Comparison of ENCODE assay signal across 22 cellular contexts in genomic region chr19:2808129-2808941, GRCh38. TPM values are rescaled to one million over a fixed set of nuclear protein-coding genes. Genes with fewer than 3 reads are reported as not detected.
DNase-seq lines count a peak whose midpoint lies in the region; ATAC-seq, FAIRE-seq and TF ChIP-seq lines count a peak whose summit lies in the region.
"Had no signal": no experiment of that assay in that cellular context is flagged by ENCODE, and none has a peak within 500 bp of the region (broad histone marks: within the 10 kb centered on the region; RNA-seq: fewer than 3 reads in every experiment).

No MANE protein-coding gene starts in this region.

- H3K9me2 ChIP-seq in SK-N-SH, result no peaks in the 10 kb centered on the region

- H2AK5ac ChIP-seq in IMR-90 (ENCODE audit: low read depth, low read length), result no peak overlapping the region

- H3F3A ChIP-seq in SK-N-SH (replicated peaks; ENCODE audit: insufficient read depth), result no peaks in the 10 kb centered on the region

- H3K4ac ChIP-seq in IMR-90 (ENCODE audit: low read depth, low read length), result no peak overlapping the region

- no peak overlapping the region for H3K56ac ChIP-seq in IMR-90 (ENCODE audit: extremely low read depth, insufficient read depth, low read length)

- BruUV-seq in IMR-90 (replicated peaks; lab: Mats Ljungman, UMichigan) (no TSS peak), HepG2 (replicated peaks; lab: Mats Ljungman, UMichigan) (no TSS peak)

- peak overlapping the region; percentile 72 for H2AK9ac ChIP-seq in IMR-90 (replicated peaks; ENCODE audit: low read depth, low read length, poor library complexity)

- H3K27ac ChIP-seq in SK-N-SH (ENCODE audit: low read depth in 2 of 2, low read length in 1 of 2) (no peak overlapping the region), IMR-90 (ENCODE audit: insufficient read depth, low read length) (no peak overlapping the region), HepG2 (ENCODE audit: extremely low read length, insufficient read depth, low read length) (no peak overlapping the region)
- H3K27ac ChIP-seq: 22Rv1 had no signal

- ATAC-seq in SK-N-SH treated with all-trans-retinoic acid at 6 μM for 48 hours, result no peak
- ATAC-seq in IMR-90 (ENCODE audit: low read depth), result no peak
- ATAC-seq in HepG2, result no peak
- no peak for ATAC-seq in HG03460 (IDR thresholded peaks at IDR 0.05; ENCODE audit: unreplicated experiment)

- no peak overlapping the region for H3K23ac ChIP-seq in IMR-90 (ENCODE audit: low read depth, low read length)

- H3K9me3 ChIP-seq in SK-N-SH, result no peaks in the 10 kb centered on the region
- no peaks in the 10 kb centered on the region for H3K9me3 ChIP-seq in IMR-90 (ENCODE audit: control insufficient read depth, insufficient read depth, low read length)
- H3K9me3 ChIP-seq in HepG2 (ENCODE audit: low read length), result no peaks in the 10 kb centered on the region

- POLR2A ChIA-PET in SK-N-SH (lab: Yijun Ruan, JAX), result no interaction called here
- POLR2A ChIA-PET in IMR-90 (lab: Charles Lee; ENCODE audit: unreplicated experiment), result no interaction called here
- POLR2A ChIA-PET in HepG2 (lab: Yijun Ruan, JAX), result no interaction called here

- H4K20me1 ChIP-seq in SK-N-SH (ENCODE audit: insufficient read depth) (no peaks in the 10 kb centered on the region), IMR-90 (ENCODE audit: insufficient read depth, low read length) (no peaks in the 10 kb centered on the region; the same call in 1 of the 2 replicates), HepG2 (ENCODE audit: insufficient read depth, low read length) (no peaks in the 10 kb centered on the region)

- H3K36me3 ChIP-seq in SK-N-SH (replicated peaks in 1 of 2; ENCODE audit: control insufficient read depth in 1 of 2, insufficient read depth in 2 of 2, low read length in 1 of 2), result peaks cover 3 to 79% of the 10 kb centered on the region in 2 experiments
- H3K36me3 ChIP-seq in IMR-90 (ENCODE audit: control insufficient read depth, insufficient read depth, low read length), result peaks cover 48% of the 10 kb centered on the region
- peaks cover 16 to 53% of the 10 kb centered on the region in 2 experiments; a peak in 4 of 5 replicates for H3K36me3 ChIP-seq in HepG2 (replicated peaks in 1 of 2; ENCODE audit: control insufficient read depth in 1 of 2, insufficient read depth in 2 of 2, low read length in 2 of 2)

- DNase-seq in SK-N-SH (peak; percentile 9), D721Med (ENCODE audit: insufficient read length, low spot score) (peak; percentile 2), IMR-90 (no peak), HepG2 (ENCODE audit: low spot score) (no peak), AG08395 (ENCODE audit: low spot score) (no peak), COLO829 (ENCODE audit: low spot score) (no peak)
- DNase-seq: AML-193; C1 segment of cervical spinal cord; CD4-positive, alpha-beta T cell; DMS153; DMS79 treated with DMSO at 0.1 percent for 48 hours; EL; HCEC 1CT; HFFc6; KBM-7 had no signal

- H2AFZ ChIP-seq in SK-N-SH (ENCODE audit: low read depth), result no peak overlapping the region
- no peak overlapping the region for H2AFZ ChIP-seq in IMR-90 (replicated peaks; ENCODE audit: low read length, poor library complexity)
- H2AFZ ChIP-seq in HepG2 (ENCODE audit: low read length), result no peak overlapping the region

- dilution Hi-C loops in IMR-90 (cut with HindIII; ENCODE audit: low sequenced_read_pairs, unreplicated experiment), result no loop called here

- H3K4me2 ChIP-seq in SK-N-SH (no peak overlapping the region), IMR-90 (ENCODE audit: low read depth, low read length) (no peak overlapping the region), HepG2 (ENCODE audit: low read depth, low read length) (no peak overlapping the region)

- no peak overlapping the region for H3K4me3 ChIP-seq in SK-N-SH (ENCODE audit: low read depth in 2 of 2, low read length in 1 of 2)
- H3K4me3 ChIP-seq in IMR-90 (ENCODE audit: insufficient read depth, low read depth, low read length), result no peak overlapping the region
- no peak overlapping the region for H3K4me3 ChIP-seq in HepG2 (replicated peaks in 1 of 3; ENCODE audit: insufficient read depth in 1 of 3, low read depth in 2 of 3, low read length in 3 of 3)

- no peak overlapping the region for H3K9ac ChIP-seq in SK-N-SH
- no peak overlapping the region for H3K9ac ChIP-seq in IMR-90 (ENCODE audit: low read depth, low read length)
- H3K9ac ChIP-seq in HepG2 (ENCODE audit: insufficient read depth, low read depth, low read length), result no peak overlapping the region

- no peak overlapping the region for H4K91ac ChIP-seq in IMR-90 (ENCODE audit: insufficient read depth, low read depth, low read length)

- H3K79me2 ChIP-seq in SK-N-SH (ENCODE audit: insufficient read depth), result no peaks in the 10 kb centered on the region
- H3K79me2 ChIP-seq in HepG2 (ENCODE audit: insufficient read depth, low read length), result no peaks in the 10 kb centered on the region

- no peak for TF ChIP-seq CTCF in SK-N-SH (IDR thresholded peaks at IDR 0.05)
- TF ChIP-seq CTCF in D721Med (IDR thresholded peaks at IDR 0.05; ENCODE audit: insufficient read depth, missing control alignments), result no peak
- no peak for TF ChIP-seq CTCF in IMR-90 (conservative IDR thresholded peaks at IDR 0.05; ENCODE audit: low read depth, low read length)
- TF ChIP-seq CTCF in HepG2 (CRISPR knock-in tag; IDR thresholded peaks at IDR 0.05), result no peak

- H3K4me1 ChIP-seq in SK-N-SH (ENCODE audit: control insufficient read depth in 1 of 2, insufficient read depth in 2 of 2, low read depth in 1 of 2, low read length in 1 of 2) (peaks cover 0 to 13% of the 10 kb centered on the region in 2 experiments; a peak in 1 of 4 replicates), IMR-90 (ENCODE audit: control insufficient read depth, insufficient read depth, low read length) (no peaks in the 10 kb centered on the region), HepG2 (ENCODE audit: insufficient read depth, low read length) (peaks cover 18% of the 10 kb centered on the region)

- no peak overlapping the region for H2BK120ac ChIP-seq in IMR-90 (ENCODE audit: low read depth, low read length)

- TF ChIP-seq RAD21 in SK-N-SH (IDR thresholded peaks at IDR 0.05; ENCODE audit: low read length) (no peak), IMR-90 (IDR thresholded peaks at IDR 0.05; ENCODE audit: low read length) (no peak), HepG2 (CRISPR knock-in tag; IDR thresholded peaks at IDR 0.05) (no peak)

- no peak overlapping the region for H2BK20ac ChIP-seq in IMR-90 (ENCODE audit: low read depth, low read length)

- H3K18ac ChIP-seq in IMR-90 (ENCODE audit: low read depth, low read length), result no peak overlapping the region

- no peak for TF ChIP-seq EP300 in SK-N-SH (IDR thresholded peaks at IDR 0.05; ENCODE audit: borderline replicate concordance in 1 of 2, low read depth in 1 of 2, low read length in 1 of 2)
- TF ChIP-seq EP300 in HepG2 (IDR thresholded peaks at IDR 0.05; ENCODE audit: low read depth in 2 of 2, low read length in 2 of 2), result no peak
- no peak for TF ChIP-seq EP300 in HepG2 (CRISPR knock-in tag; IDR thresholded peaks at IDR 0.05; ENCODE audit: borderline replicate concordance)

- H3K79me1 ChIP-seq in IMR-90 (ENCODE audit: low read depth in 1 of 2, low read length in 2 of 2), result no peaks in the 10 kb centered on the region; a peak in 1 of 4 replicates

- whole genome bisulfite sequencing in SK-N-SH (ENCODE audit: low lambda C conversion rate), result 98% methylated on average over 10 of the region's 41 CpGs
- WGBS in IMR-90 (ENCODE audit: extremely low coverage in 2 of 2, insufficient read length in 1 of 2), 2 experiments, result 96% methylated on average over 24 of the region's 41 CpGs; no CpG with 5 or more reads in 1 of the 2 experiments
- 100% methylated on average over 14 of the region's 41 CpGs for WGBS in HepG2 (ENCODE audit: low lambda C conversion rate)

- TF ChIP-seq POLR2A in IMR-90 (IDR thresholded peaks at IDR 0.05; ENCODE audit: low read depth, low read length) (no peak), HepG2 (IDR thresholded peaks at IDR 0.05; ENCODE audit: insufficient read depth in 1 of 2, low read depth in 2 of 2, low read length in 2 of 2) (no peak)

- CTCF ChIA-PET in SK-N-SH (lab: Yijun Ruan, JAX) (no interaction called here), IMR-90 (lab: Yijun Ruan, JAX) (no interaction called here), HepG2 (lab: Yijun Ruan, JAX; ENCODE audit: low intra/inter-chr PET ratio, low total read pairs) (no interaction called here)

- H3K27me3 ChIP-seq in SK-N-SH (ENCODE audit: insufficient read depth) (no peaks in the 10 kb centered on the region), IMR-90 (ENCODE audit: control insufficient read depth, insufficient read depth, low read length) (no peaks in the 10 kb centered on the region), HepG2 (ENCODE audit: control insufficient read depth in 1 of 2, insufficient read depth in 2 of 2, low read length in 2 of 2) (no peaks in the 10 kb centered on the region)

- no peak overlapping the region for H3K14ac ChIP-seq in IMR-90 (replicated peaks; ENCODE audit: low read depth, low read length)

- in situ Hi-C loops in IMR-90 (cut with MboI; ENCODE audit: low sequenced_read_pairs), result no loop called here
- in situ Hi-C loops in HepG2 (cut with HindIII; ENCODE audit: extremely low pct_ligation_motif_present, low pct_unique_long_range_greater_than_20kb), result no loop called here

- H4K8ac ChIP-seq in IMR-90 (ENCODE audit: low read depth in 2 of 2, low read length in 2 of 2), result no peak overlapping the region

- no peaks in the 10 kb centered on the region for H3K9me1 ChIP-seq in IMR-90 (ENCODE audit: insufficient read depth, low read length)

- H2BK5ac ChIP-seq in IMR-90 (ENCODE audit: low read depth, low read length, poor library complexity, severe bottlenecking), result no peak overlapping the region

- no peak overlapping the region for H2BK15ac ChIP-seq in IMR-90 (ENCODE audit: low read depth, low read length)

- FAIRE-seq in D721Med (lab: Jason Lieb, UNC) (no peak), HepG2 (lab: Jason Lieb, UNC) (no peak)
- FAIRE-seq: G401.6, GM19239, H1 had no signal

- intact Hi-C loops in IMR-90 (cut with micrococcal nuclease), result no loop called here
- intact Hi-C loops in HepG2 (cut with micrococcal nuclease; ENCODE audit: unreplicated experiment), result no loop called here

- H4K5ac ChIP-seq in IMR-90 (ENCODE audit: low read depth, low read length), result no peak overlapping the region

RNA-seq across cellular contexts. Expression of gene ZNF554, which starts 11.3 kb away (rescaled TPM):
- polyA plus RNA-seq in SK-N-SH (2012; rRNA removed) (1.7 and 2.1 TPM in 2 replicates), IMR-90 (2012; rRNA removed) (1.2 and 1.5 TPM in 2 replicates), HepG2 (2011; rRNA removed) (2.2 and 2.4 TPM in 2 replicates)
- polyA plus RNA-seq in SK-N-SH (2012; cell fraction: cytosol; rRNA removed), result 1.1 and 1.3 TPM in 2 replicates
- polyA plus RNA-seq in SK-N-SH (2012; cell fraction: nucleus; rRNA removed), result 5.6 and 5.8 TPM in 2 replicates
- total RNA-seq in IMR-90 (2012; rRNA removed) (1.9 and 3.0 TPM in 2 replicates), HepG2 (2016; rRNA removed; fragmentation: Illumina TruSeq; extraction: Trizol) (2.7 and 3.0 TPM in 2 replicates)
- 0.54 and 0.78 TPM in 2 replicates for polyA plus RNA-seq in IMR-90 (2012; cell fraction: cytosol; rRNA removed)
- polyA plus RNA-seq in IMR-90 (2012; cell fraction: nucleus; rRNA removed; ENCODE audit: low replicate concordance), result 2.1 and 5.2 TPM in 2 replicates
- 0.88 and 1.3 TPM in 2 replicates for total RNA-seq in HepG2 (2016; cell fraction: cytosol; rRNA removed; fragmentation: Illumina TruSeq; extraction: Trizol; ENCODE audit: low read depth)
- total RNA-seq in HepG2 (2016; cell fraction: insoluble cytoplasmic fraction; rRNA removed; fragmentation: Illumina TruSeq; extraction: Trizol), result 2.8 and 2.9 TPM in 2 replicates
- total RNA-seq in HepG2 (2016; cell fraction: membrane; rRNA removed; fragmentation: Illumina TruSeq; extraction: Trizol), result 2.2 and 2.7 TPM in 2 replicates
- total RNA-seq in HepG2 (2016; cell fraction: nucleus; rRNA removed; fragmentation: Illumina TruSeq; extraction: Trizol), result 2.4 and 2.6 TPM in 2 replicates
- polyA plus RNA-seq in HepG2 (2011; cell fraction: cytosol; rRNA removed), result 1.0 and 1.8 TPM in 2 replicates
- 2.7 and 4.3 TPM in 2 replicates for polyA plus RNA-seq in HepG2 (2011; cell fraction: nucleus; rRNA removed)
- 2.4 and 2.5 TPM in 2 replicates for polyA plus RNA-seq in HepG2 (2012)
- 0.44 and 0.53 TPM in 2 replicates for polyA plus RNA-seq in HepG2 (2016; cell fraction: cytosol; fragmentation: Illumina TruSeq; extraction: Trizol; ENCODE audit: low read depth)
- polyA plus RNA-seq in HepG2 (2016; cell fraction: insoluble cytoplasmic fraction; fragmentation: Illumina TruSeq; extraction: Trizol; ENCODE audit: low read depth), result 1.6 and 1.8 TPM in 2 replicates
- polyA plus RNA-seq in HepG2 (2016; cell fraction: membrane; fragmentation: Illumina TruSeq; extraction: Trizol; ENCODE audit: low read depth), result 1.1 and 1.3 TPM in 2 replicates
- 4.4 and 5.6 TPM in 2 replicates for polyA plus RNA-seq in HepG2 (2016; cell fraction: nucleus; fragmentation: Illumina TruSeq; extraction: Trizol; ENCODE audit: insufficient read depth, low read depth)
- 1.1 and 2.6 TPM in 2 replicates for polyA minus RNA-seq in HepG2 (2011; rRNA and poly(A)+ RNA removed; ENCODE audit: low replicate concordance)
- 1.5 and 1.6 TPM in 2 replicates for polyA minus RNA-seq in HepG2 (2011; cell fraction: cytosol; rRNA and poly(A)+ RNA removed)
- 1.8 and 2.6 TPM in 2 replicates for polyA minus RNA-seq in HepG2 (2011; cell fraction: nucleus; rRNA and poly(A)+ RNA removed)

RNA-seq across cellular contexts. Expression of gene THOP1, which starts 23.0 kb away (rescaled TPM):
- polyA plus RNA-seq in SK-N-SH (2012; rRNA removed) (124 and 138 TPM in 2 replicates), IMR-90 (2012; rRNA removed) (91.9 and 110 TPM in 2 replicates), HepG2 (2011; rRNA removed) (74.4 and 81.4 TPM in 2 replicates)
- 57.3 and 90.2 TPM in 2 replicates for polyA plus RNA-seq in SK-N-SH (2012; cell fraction: cytosol; rRNA removed)
- 210 and 269 TPM in 2 replicates for polyA plus RNA-seq in SK-N-SH (2012; cell fraction: nucleus; rRNA removed)
- total RNA-seq in IMR-90 (2012; rRNA removed) (57.5 and 62.8 TPM in 2 replicates), HepG2 (2016; rRNA removed; fragmentation: Illumina TruSeq; extraction: Trizol) (98.1 and 116 TPM in 2 replicates)
- polyA plus RNA-seq in IMR-90 (2012; cell fraction: cytosol; rRNA removed), result 95.4 and 118 TPM in 2 replicates
- polyA plus RNA-seq in IMR-90 (2012; cell fraction: nucleus; rRNA removed; ENCODE audit: low replicate concordance), result 119 and 345 TPM in 2 replicates
- total RNA-seq in HepG2 (2016; cell fraction: cytosol; rRNA removed; fragmentation: Illumina TruSeq; extraction: Trizol; ENCODE audit: low read depth), result 12.3 and 13.1 TPM in 2 replicates
- 83.9 and 120 TPM in 2 replicates for total RNA-seq in HepG2 (2016; cell fraction: insoluble cytoplasmic fraction; rRNA removed; fragmentation: Illumina TruSeq; extraction: Trizol)
- 35.7 and 37.5 TPM in 2 replicates for total RNA-seq in HepG2 (2016; cell fraction: membrane; rRNA removed; fragmentation: Illumina TruSeq; extraction: Trizol)
- total RNA-seq in HepG2 (2016; cell fraction: nucleus; rRNA removed; fragmentation: Illumina TruSeq; extraction: Trizol), result 71.2 and 83.7 TPM in 2 replicates
- polyA plus RNA-seq in HepG2 (2011; cell fraction: cytosol; rRNA removed), result 50.2 and 88.6 TPM in 2 replicates
- 183 and 242 TPM in 2 replicates for polyA plus RNA-seq in HepG2 (2011; cell fraction: nucleus; rRNA removed)
- polyA plus RNA-seq in HepG2 (2012), result 41.9 and 45.1 TPM in 2 replicates
- 9.6 TPM in 2 replicates for polyA plus RNA-seq in HepG2 (2016; cell fraction: cytosol; fragmentation: Illumina TruSeq; extraction: Trizol; ENCODE audit: low read depth)
- 69.9 and 92.7 TPM in 2 replicates for polyA plus RNA-seq in HepG2 (2016; cell fraction: insoluble cytoplasmic fraction; fragmentation: Illumina TruSeq; extraction: Trizol; ENCODE audit: low read depth)
- 20.1 and 20.4 TPM in 2 replicates for polyA plus RNA-seq in HepG2 (2016; cell fraction: membrane; fragmentation: Illumina TruSeq; extraction: Trizol; ENCODE audit: low read depth)
- polyA plus RNA-seq in HepG2 (2016; cell fraction: nucleus; fragmentation: Illumina TruSeq; extraction: Trizol; ENCODE audit: insufficient read depth, low read depth), result 159 and 175 TPM in 2 replicates
- polyA minus RNA-seq in HepG2 (2011; rRNA and poly(A)+ RNA removed; ENCODE audit: low replicate concordance), result 118 and 211 TPM in 2 replicates
- polyA minus RNA-seq in HepG2 (2011; cell fraction: cytosol; rRNA and poly(A)+ RNA removed), result 39.9 and 51.4 TPM in 2 replicates
- 26.3 and 32.6 TPM in 2 replicates for polyA minus RNA-seq in HepG2 (2011; cell fraction: nucleus; rRNA and poly(A)+ RNA removed)

RNA-seq across cellular contexts. Expression of gene SGTA, which starts 25.3 kb away (rescaled TPM):
- polyA plus RNA-seq in SK-N-SH (2012; rRNA removed) (60.4 and 78.4 TPM in 2 replicates), IMR-90 (2012; rRNA removed) (72.9 and 89.7 TPM in 2 replicates), HepG2 (2011; rRNA removed) (43.0 and 43.9 TPM in 2 replicates)
- 31.1 and 45.4 TPM in 2 replicates for polyA plus RNA-seq in SK-N-SH (2012; cell fraction: cytosol; rRNA removed)
- 58.8 and 85.2 TPM in 2 replicates for polyA plus RNA-seq in SK-N-SH (2012; cell fraction: nucleus; rRNA removed)
- total RNA-seq in IMR-90 (2012; rRNA removed) (17.4 and 20.6 TPM in 2 replicates), HepG2 (2016; rRNA removed; fragmentation: Illumina TruSeq; extraction: Trizol) (47.4 and 47.5 TPM in 2 replicates)
- 87.9 and 139 TPM in 2 replicates for polyA plus RNA-seq in IMR-90 (2012; cell fraction: cytosol; rRNA removed)
- polyA plus RNA-seq in IMR-90 (2012; cell fraction: nucleus; rRNA removed; ENCODE audit: low replicate concordance), result 60.8 and 101 TPM in 2 replicates
- 15.4 and 15.7 TPM in 2 replicates for total RNA-seq in HepG2 (2016; cell fraction: cytosol; rRNA removed; fragmentation: Illumina TruSeq; extraction: Trizol; ENCODE audit: low read depth)
- 38.4 and 51.3 TPM in 2 replicates for total RNA-seq in HepG2 (2016; cell fraction: insoluble cytoplasmic fraction; rRNA removed; fragmentation: Illumina TruSeq; extraction: Trizol)
- total RNA-seq in HepG2 (2016; cell fraction: membrane; rRNA removed; fragmentation: Illumina TruSeq; extraction: Trizol), result 36.5 and 39.1 TPM in 2 replicates
- 22.7 and 29.7 TPM in 2 replicates for total RNA-seq in HepG2 (2016; cell fraction: nucleus; rRNA removed; fragmentation: Illumina TruSeq; extraction: Trizol)
- 36.5 and 53.7 TPM in 2 replicates for polyA plus RNA-seq in HepG2 (2011; cell fraction: cytosol; rRNA removed)
- 91.7 and 100.0 TPM in 2 replicates for polyA plus RNA-seq in HepG2 (2011; cell fraction: nucleus; rRNA removed)
- 31.5 and 46.4 TPM in 2 replicates for polyA plus RNA-seq in HepG2 (2012)
- polyA plus RNA-seq in HepG2 (2016; cell fraction: cytosol; fragmentation: Illumina TruSeq; extraction: Trizol; ENCODE audit: low read depth), result 19.4 and 21.9 TPM in 2 replicates
- polyA plus RNA-seq in HepG2 (2016; cell fraction: insoluble cytoplasmic fraction; fragmentation: Illumina TruSeq; extraction: Trizol; ENCODE audit: low read depth), result 59.1 and 69.1 TPM in 2 replicates
- 43.4 and 44.2 TPM in 2 replicates for polyA plus RNA-seq in HepG2 (2016; cell fraction: membrane; fragmentation: Illumina TruSeq; extraction: Trizol; ENCODE audit: low read depth)
- polyA plus RNA-seq in HepG2 (2016; cell fraction: nucleus; fragmentation: Illumina TruSeq; extraction: Trizol; ENCODE audit: insufficient read depth, low read depth), result 75.8 and 78.8 TPM in 2 replicates
- polyA minus RNA-seq in HepG2 (2011; rRNA and poly(A)+ RNA removed; ENCODE audit: low replicate concordance), result 33.4 and 37.8 TPM in 2 replicates
- 21.6 and 25.4 TPM in 2 replicates for polyA minus RNA-seq in HepG2 (2011; cell fraction: cytosol; rRNA and poly(A)+ RNA removed)
- polyA minus RNA-seq in HepG2 (2011; cell fraction: nucleus; rRNA and poly(A)+ RNA removed), result 12.1 and 13.1 TPM in 2 replicates

RNA-seq across cellular contexts. Expression of gene ZNF555, which starts 32.9 kb away (rescaled TPM):
- polyA plus RNA-seq in SK-N-SH (2012; rRNA removed) (1.4 and 2.2 TPM in 2 replicates), IMR-90 (2012; rRNA removed) (1.6 and 2.8 TPM in 2 replicates), HepG2 (2011; rRNA removed) (5.0 and 5.3 TPM in 2 replicates)
- polyA plus RNA-seq in SK-N-SH (2012; cell fraction: cytosol; rRNA removed), result 1.8 and 2.1 TPM in 2 replicates
- 2.0 and 3.1 TPM in 2 replicates for polyA plus RNA-seq in SK-N-SH (2012; cell fraction: nucleus; rRNA removed)
- total RNA-seq in IMR-90 (2012; rRNA removed) (6.4 and 9.7 TPM in 2 replicates), HepG2 (2016; rRNA removed; fragmentation: Illumina TruSeq; extraction: Trizol) (8.0 and 12.4 TPM in 2 replicates)
- polyA plus RNA-seq in IMR-90 (2012; cell fraction: cytosol; rRNA removed), result 0.31 and 0.58 TPM in 2 replicates
- 0.36 and 2.9 TPM in 2 replicates for polyA plus RNA-seq in IMR-90 (2012; cell fraction: nucleus; rRNA removed; ENCODE audit: low replicate concordance)
- 1.8 and 2.9 TPM in 2 replicates for total RNA-seq in HepG2 (2016; cell fraction: cytosol; rRNA removed; fragmentation: Illumina TruSeq; extraction: Trizol; ENCODE audit: low read depth)
- total RNA-seq in HepG2 (2016; cell fraction: insoluble cytoplasmic fraction; rRNA removed; fragmentation: Illumina TruSeq; extraction: Trizol), result 6.5 and 12.2 TPM in 2 replicates
- total RNA-seq in HepG2 (2016; cell fraction: membrane; rRNA removed; fragmentation: Illumina TruSeq; extraction: Trizol), result 4.5 and 6.1 TPM in 2 replicates
- total RNA-seq in HepG2 (2016; cell fraction: nucleus; rRNA removed; fragmentation: Illumina TruSeq; extraction: Trizol), result 4.7 and 5.1 TPM in 2 replicates
- polyA plus RNA-seq in HepG2 (2011; cell fraction: cytosol; rRNA removed), result 2.4 and 3.9 TPM in 2 replicates
- polyA plus RNA-seq in HepG2 (2011; cell fraction: nucleus; rRNA removed), result 2.1 and 4.1 TPM in 2 replicates
- polyA plus RNA-seq in HepG2 (2012), result 5.6 and 6.0 TPM in 2 replicates
- polyA plus RNA-seq in HepG2 (2016; cell fraction: cytosol; fragmentation: Illumina TruSeq; extraction: Trizol; ENCODE audit: low read depth), result 0.28 and 0.34 TPM in 2 replicates
- 5.3 and 5.9 TPM in 2 replicates for polyA plus RNA-seq in HepG2 (2016; cell fraction: insoluble cytoplasmic fraction; fragmentation: Illumina TruSeq; extraction: Trizol; ENCODE audit: low read depth)
- polyA plus RNA-seq in HepG2 (2016; cell fraction: membrane; fragmentation: Illumina TruSeq; extraction: Trizol; ENCODE audit: low read depth), result 0.68 and 1.1 TPM in 2 replicates
- 4.9 and 5.6 TPM in 2 replicates for polyA plus RNA-seq in HepG2 (2016; cell fraction: nucleus; fragmentation: Illumina TruSeq; extraction: Trizol; ENCODE audit: insufficient read depth, low read depth)
- 1.3 and 4.9 TPM in 2 replicates for polyA minus RNA-seq in HepG2 (2011; rRNA and poly(A)+ RNA removed; ENCODE audit: low replicate concordance)
- 6.2 and 10.6 TPM in 2 replicates for polyA minus RNA-seq in HepG2 (2011; cell fraction: cytosol; rRNA and poly(A)+ RNA removed)
- 7.2 and 13.2 TPM in 2 replicates for polyA minus RNA-seq in HepG2 (2011; cell fraction: nucleus; rRNA and poly(A)+ RNA removed)

RNA-seq across cellular contexts. Expression of gene ZNF556, which starts 58.8 kb away (rescaled TPM):
- 0.46 and 0.67 TPM in 2 replicates for polyA plus RNA-seq in SK-N-SH (2012; rRNA removed)
- polyA plus RNA-seq in SK-N-SH (2012; cell fraction: cytosol; rRNA removed), result 0.63 and 0.71 TPM in 2 replicates
- polyA plus RNA-seq in SK-N-SH (2012; cell fraction: nucleus; rRNA removed), result 0.87 and 1.0 TPM in 2 replicates
- total RNA-seq in IMR-90 (2012; rRNA removed), result not detected in 2 replicates
- not detected in 2 replicates for polyA plus RNA-seq in IMR-90 (2012; rRNA removed)
- polyA plus RNA-seq in IMR-90 (2012; cell fraction: cytosol; rRNA removed), result not detected in 2 replicates
- not detected in 2 replicates for polyA plus RNA-seq in IMR-90 (2012; cell fraction: nucleus; rRNA removed; ENCODE audit: low replicate concordance)
- total RNA-seq in HepG2 (2016; rRNA removed; fragmentation: Illumina TruSeq; extraction: Trizol), result 28.6 and 41.2 TPM in 2 replicates
- 1.8 and 2.7 TPM in 2 replicates for total RNA-seq in HepG2 (2016; cell fraction: cytosol; rRNA removed; fragmentation: Illumina TruSeq; extraction: Trizol; ENCODE audit: low read depth)
- total RNA-seq in HepG2 (2016; cell fraction: insoluble cytoplasmic fraction; rRNA removed; fragmentation: Illumina TruSeq; extraction: Trizol), result 27.1 and 45.6 TPM in 2 replicates
- 7.1 and 7.5 TPM in 2 replicates for total RNA-seq in HepG2 (2016; cell fraction: membrane; rRNA removed; fragmentation: Illumina TruSeq; extraction: Trizol)
- 11.2 and 14.3 TPM in 2 replicates for total RNA-seq in HepG2 (2016; cell fraction: nucleus; rRNA removed; fragmentation: Illumina TruSeq; extraction: Trizol)
- 4.2 and 5.5 TPM in 2 replicates for polyA plus RNA-seq in HepG2 (2011; rRNA removed)
- 3.2 and 3.9 TPM in 2 replicates for polyA plus RNA-seq in HepG2 (2011; cell fraction: cytosol; rRNA removed)
- polyA plus RNA-seq in HepG2 (2011; cell fraction: nucleus; rRNA removed), result 2.7 and 3.8 TPM in 2 replicates
- 9.5 and 11.2 TPM in 2 replicates for polyA plus RNA-seq in HepG2 (2012)
- polyA plus RNA-seq in HepG2 (2016; cell fraction: cytosol; fragmentation: Illumina TruSeq; extraction: Trizol; ENCODE audit: low read depth), result 1.3 and 1.5 TPM in 2 replicates
- 21.4 and 21.8 TPM in 2 replicates for polyA plus RNA-seq in HepG2 (2016; cell fraction: insoluble cytoplasmic fraction; fragmentation: Illumina TruSeq; extraction: Trizol; ENCODE audit: low read depth)
- polyA plus RNA-seq in HepG2 (2016; cell fraction: membrane; fragmentation: Illumina TruSeq; extraction: Trizol; ENCODE audit: low read depth), result 2.7 and 2.9 TPM in 2 replicates
- polyA plus RNA-seq in HepG2 (2016; cell fraction: nucleus; fragmentation: Illumina TruSeq; extraction: Trizol; ENCODE audit: insufficient read depth, low read depth), result 12.1 and 15.4 TPM in 2 replicates
- 2.5 and 7.0 TPM in 2 replicates for polyA minus RNA-seq in HepG2 (2011; rRNA and poly(A)+ RNA removed; ENCODE audit: low replicate concordance)
- 13.7 and 18.1 TPM in 2 replicates for polyA minus RNA-seq in HepG2 (2011; cell fraction: cytosol; rRNA and poly(A)+ RNA removed)
- 10.7 and 11.7 TPM in 2 replicates for polyA minus RNA-seq in HepG2 (2011; cell fraction: nucleus; rRNA and poly(A)+ RNA removed)
- total RNA-seq: A673; CD4-positive, alpha-beta T cell; H1; HFFc6 had no signal
- polyA plus RNA-seq: H1 had no signal

Comparison
In these comparisons a context has a peak if more than half of its experiments do, and no peak if none do; other contexts are left out.
1. DNase-seq: peak in SK-N-SH (single experiment) and D721Med (single experiment); none in IMR-90 (single experiment), HepG2 (single experiment), AG08395 (single experiment) and COLO829 (single experiment).